ENCODE assay signal across 8 cellular contexts in genomic region chr13:110138700-110139036, GRCh38.
A peak's percentile ranks its signal among the peaks of the same experiment; 100 is the strongest.
DNase-seq lines count a peak whose midpoint lies in the region; ATAC-seq and TF ChIP-seq lines count a peak whose summit lies in the region.

No MANE protein-coding gene starts in this region.

- ATAC-seq in GM19043 (IDR thresholded peaks at IDR 0.05; ENCODE audit: low read depth, unreplicated experiment): peak; percentile 8
- ATAC-seq in GM19324 (IDR thresholded peaks at IDR 0.05; ENCODE audit: low FRiP score, unreplicated experiment): no peak

- DNase-seq in SJSA1 (ENCODE audit: low read depth in 1 of 2, low spot score in 2 of 2) (no peak), glutamatergic neuron (no peak), skeletal muscle cell (ENCODE audit: low read depth) (no peak), DMS153 (lab: John Stamatoyannopoulos, UW) (no peak), glomerular visceral epithelial cell (ENCODE audit: extremely low spot score) (no peak), NCI-H1417 (lab: John Stamatoyannopoulos, UW) (no peak)

- H3K27ac Mint-ChIP-seq in glutamatergic neuron (ENCODE audit: unreplicated experiment): no peak overlapping the region

- H3K4me1 Mint-ChIP-seq in glutamatergic neuron (ENCODE audit: low read depth, unreplicated experiment): peaks cover 3% of the 10 kb centered on the region

- no peak overlapping the region for H3K27ac ChIP-seq in SJSA1

- no peaks in the 10 kb centered on the region for H3K36me3 ChIP-seq in SJSA1

- peaks cover 1% of the 10 kb centered on the region for H3K9me3 Mint-ChIP-seq in glutamatergic neuron (ENCODE audit: unreplicated experiment)

- H3K9me3 ChIP-seq in SJSA1 (replicated peaks): no peaks in the 10 kb centered on the region

- no peak for TF ChIP-seq CTCF in glutamatergic neuron (IDR thresholded peaks at IDR 0.05; ENCODE audit: partially characterized antibody, unreplicated experiment)

- H3K27me3 ChIP-seq in SJSA1 (replicated peaks): no peaks in the 10 kb centered on the region

- peaks cover 14% of the 10 kb centered on the region for H3K36me3 Mint-ChIP-seq in glutamatergic neuron (ENCODE audit: unreplicated experiment)

- H3K27me3 Mint-ChIP-seq in glutamatergic neuron (ENCODE audit: unreplicated experiment): peaks cover 13% of the 10 kb centered on the region

- H3K4me3 Mint-ChIP-seq in glutamatergic neuron (ENCODE audit: unreplicated experiment): peak overlapping the region; percentile 59

- H3K4me1 ChIP-seq in SJSA1 (replicated peaks): peaks cover 4% of the 10 kb centered on the region

- peak overlapping the region; percentile 49 for H3K4me3 ChIP-seq in SJSA1
- H3K4me3 ChIP-seq in skeletal muscle cell (ENCODE audit: low read depth, low read length): peak overlapping the region; percentile 52
